13 cellular contexts compared by ENCODE assay signal in genomic region chr6:134422426-134423231, GRCh38.
DNase-seq lines count a peak whose midpoint lies in the region; ATAC-seq and TF ChIP-seq lines count a peak whose summit lies in the region.
"Had no signal": no experiment of that assay in that cellular context is flagged by ENCODE, and none has a peak within 500 bp of the region (broad histone marks: within the 10 kb centered on the region; RNA-seq: fewer than 3 reads in every experiment).

No MANE protein-coding gene starts in this region.

- H3K27me3 Mint-ChIP-seq in CD4-positive, alpha-beta T cell = no peaks in the 10 kb centered on the region
- H3K27me3 Mint-ChIP-seq: activated CD8-positive, alpha-beta memory T cell treated with anti-CD3 and anti-CD28 coated beads, Interleukin-2, amount 10 ng/mL, durations not matched to agents 7 days and 5 days had no signal

- no peak overlapping the region for H3K27ac Mint-ChIP-seq in CD4-positive, alpha-beta T cell
- H3K27ac Mint-ChIP-seq: activated CD8-positive, alpha-beta memory T cell treated with anti-CD3 and anti-CD28 coated beads, Interleukin-2, amount 10 ng/mL, durations not matched to agents 7 days and 5 days had no signal

- TF ChIP-seq CTCF in AG04449 (IDR thresholded peaks at IDR 0.05; ENCODE audit: insufficient read depth, low read length, missing control alignments) = no peak
- no peak for TF ChIP-seq CTCF in kidney epithelial cell (IDR thresholded peaks at IDR 0.05; ENCODE audit: insufficient read depth, low read length, poor library complexity, severe bottlenecking)
- no peak for TF ChIP-seq CTCF in CD4-positive, alpha-beta T cell (IDR thresholded peaks at IDR 0.05)

- POLR2A ChIA-PET in AG04449 (lab: Yijun Ruan, JAX) = interaction anchor here (0.7 to 1.5 kb wide), 10 partner anchors 10 to 486 kb away, joined by 3 to 9 read pairs (median 4); no protein-coding TSS in a partner anchor
- POLR2A ChIA-PET in CD4-positive, alpha-beta T cell (lab: Charles Lee) = no interaction called here

- no peak overlapping the region for H3K4me3 ChIP-seq in AG04449 (ENCODE audit: low read depth, low read length)
- no peak overlapping the region for H3K4me3 ChIP-seq in adipocyte (ENCODE audit: low read length)
- H3K4me3 ChIP-seq in kidney epithelial cell (ENCODE audit: low read depth, low read length) = no peak overlapping the region

- no peak overlapping the region for H3K4me3 Mint-ChIP-seq in CD4-positive, alpha-beta T cell
- H3K4me3 Mint-ChIP-seq: activated CD8-positive, alpha-beta memory T cell treated with anti-CD3 and anti-CD28 coated beads, Interleukin-2, amount 10 ng/mL, durations not matched to agents 7 days and 5 days had no signal

- intact Hi-C loops in CD4-positive, alpha-beta T cell (cut with DNase I, micrococcal nuclease) = no loop called here

- H3K36me3 Mint-ChIP-seq in CD4-positive, alpha-beta T cell (ENCODE audit: low read depth) = no peaks in the 10 kb centered on the region
- H3K36me3 Mint-ChIP-seq: activated CD8-positive, alpha-beta memory T cell treated with anti-CD3 and anti-CD28 coated beads, Interleukin-2, amount 10 ng/mL, durations not matched to agents 7 days and 5 days; CD4-positive, alpha-beta memory T cell had no signal

- peak; percentile 54 for ATAC-seq in HG03103 (IDR thresholded peaks at IDR 0.05; ENCODE audit: low read depth, unreplicated experiment)
- ATAC-seq in HG03521 (IDR thresholded peaks at IDR 0.05; ENCODE audit: unreplicated experiment) = no peak
- ATAC-seq in CD4-positive, alpha-beta T cell (ENCODE audit: poor library complexity) = no peak
- ATAC-seq: activated CD8-positive, alpha-beta memory T cell treated with anti-CD3 and anti-CD28 coated beads, Interleukin-2, amount 10 ng/mL, durations not matched to agents 7 days and 5 days had no signal

- H3K4me1 ChIP-seq in adipocyte (ENCODE audit: control insufficient read depth, insufficient read depth, low read length) = peaks cover 32% of the 10 kb centered on the region

- H3K9me3 ChIP-seq in adipocyte (ENCODE audit: control insufficient read depth, low read length) = no peaks in the 10 kb centered on the region
- no peaks in the 10 kb centered on the region for H3K9me3 ChIP-seq in CD4-positive, alpha-beta T cell (ENCODE audit: control insufficient read depth, low read length)

- no peaks in the 10 kb centered on the region for H3K9me3 Mint-ChIP-seq in CD4-positive, alpha-beta T cell

- DNase-seq in AG04449 (ENCODE audit: low read depth, low spot score) (peak; percentile 99), adipocyte (ENCODE audit: low read depth) (peak; percentile 90), kidney epithelial cell (ENCODE audit: low read depth) (peak; percentile 96), midbrain (lab: John Stamatoyannopoulos, UW) (no peak), D341Med (ENCODE audit: low spot score) (no peak)
- DNase-seq in CD4-positive, alpha-beta T cell = no peak
- DNase-seq: activated CD8-positive, alpha-beta memory T cell treated with anti-CD3 and anti-CD28 coated beads, Interleukin-2, amount 10 ng/mL, durations not matched to agents 7 days and 5 days; CD4-positive, alpha-beta memory T cell; NK-92 treated with Interleukin-12 subunit alpha and Interleukin-12 subunit beta, amount 100 ng/mL, for 24 hours had no signal

- H3K27me3 ChIP-seq in adipocyte (replicated peaks; ENCODE audit: control insufficient read depth, insufficient read depth, low read length) = no peaks in the 10 kb centered on the region
- no peaks in the 10 kb centered on the region for H3K27me3 ChIP-seq in kidney epithelial cell (ENCODE audit: control insufficient read depth, insufficient read depth, low read length)
- no peaks in the 10 kb centered on the region for H3K27me3 ChIP-seq in CD4-positive, alpha-beta T cell (ENCODE audit: control insufficient read depth, insufficient read depth, low read length)

- H3K27ac ChIP-seq in CD4-positive, alpha-beta T cell (ENCODE audit: low read depth, low read length) = no peak overlapping the region
- H3K27ac ChIP-seq: HL-60, parathyroid adenoma had no signal

- H3K36me3 ChIP-seq in adipocyte (ENCODE audit: control insufficient read depth, insufficient read depth, low read length, severe bottlenecking) = no peaks in the 10 kb centered on the region
- no peaks in the 10 kb centered on the region for H3K36me3 ChIP-seq in kidney epithelial cell (ENCODE audit: control insufficient read depth, insufficient read depth, low read length)

- CTCF ChIA-PET in AG04449 (lab: Yijun Ruan, JAX) = interaction anchor here (1.0 to 1.5 kb wide), 3 partner anchors 218 to 401 kb away, joined by 4 to 5 read pairs (median 4); no protein-coding TSS in a partner anchor
- CTCF ChIA-PET in CD4-positive, alpha-beta T cell (lab: Charles Lee) = no interaction called here

- no peak overlapping the region for H3K9ac ChIP-seq in adipocyte (ENCODE audit: low read length)
- H3K9ac ChIP-seq: parathyroid adenoma had no signal

- no peaks in the 10 kb centered on the region for H3K4me1 Mint-ChIP-seq in CD4-positive, alpha-beta T cell (ENCODE audit: low read depth)

Comparison
In these comparisons a context has a peak if more than half of its experiments do, and no peak if none do; other contexts are left out.
1. DNase-seq: peak in AG04449 (single experiment), adipocyte (single experiment) and kidney epithelial cell (single experiment); none in midbrain (single experiment), D341Med (single experiment) and CD4-positive, alpha-beta T cell (0 of 10).